8 cellular contexts compared by ENCODE assay signal in genomic region chr1:121184290-121185127, GRCh38. TPM values are rescaled to one million over a fixed set of nuclear protein-coding genes. Genes with fewer than 3 reads are reported as not detected.
DNase-seq lines count a peak whose midpoint lies in the region; ATAC-seq and TF ChIP-seq lines count a peak whose summit lies in the region.
"Not testable (repeated sequence)": the region's sequence is repeated elsewhere in the genome, so short reads cannot be mapped to it uniquely, and the experiment has no call there.

TSS of gene FAM72B (minus strand) at chr1:121184340. CDS start at chr1:121183489, 851 bp downstream.
TSS of gene SRGAP2C (plus strand) at chr1:121184975. CDS start at chr1:121187447, 2,472 bp downstream.

- H3K4me3 Mint-ChIP-seq in CD14-positive monocyte, result peak within 1 kb of the TSS; percentile 88 to 90

- H3K27me3 Mint-ChIP-seq in CD14-positive monocyte (ENCODE audit: low read depth in 3 of 3), result not testable (repeated sequence)

- intact Hi-C loops in CD14-positive monocyte (cut with micrococcal nuclease), result not testable (repeated sequence)

- ATAC-seq in GM19463 (IDR thresholded peaks at IDR 0.05; ENCODE audit: unreplicated experiment) (peak; percentile 74), HG03571 (IDR thresholded peaks at IDR 0.05; ENCODE audit: unreplicated experiment) (peak; percentile 86)

- WGBS in liver, result under 1% methylated on average over 39 of the region's 54 CpGs

- peak within 1 kb of the TSS; percentile 83 to 95 (median 92) for H3K27ac Mint-ChIP-seq in CD14-positive monocyte

- H3K9me3 ChIP-seq in liver (ENCODE audit: control insufficient read depth in 4 of 4, low read length in 3 of 4), result not testable (repeated sequence)

- not testable (repeated sequence) for H3K36me3 ChIP-seq in liver (ENCODE audit: control insufficient read depth in 4 of 4, insufficient read depth in 3 of 4, low read depth in 1 of 4, low read length in 3 of 4)

- H3K4me1 ChIP-seq in liver (ENCODE audit: control insufficient read depth in 4 of 4, insufficient read depth in 4 of 4, low read length in 3 of 4), result not testable (repeated sequence)

- H3K9ac ChIP-seq in liver (ENCODE audit: low read depth in 1 of 2, low read length in 2 of 2), result not testable (repeated sequence)

- DNase-seq in CD14-positive monocyte (ENCODE audit: low spot score) (peak; percentile 97), NCI-H82 (lab: John Stamatoyannopoulos, UW) (peak; percentile 100), dermis blood vessel endothelial cell (peak; percentile 98)
- peak; percentile 85 to 86 for DNase-seq in activated CD4-positive, alpha-beta T cell treated with anti-CD3 and anti-CD28 coated beads, Interleukin-2, amount 50 U/mL, for 4 hours
- peak; percentile 72 to 94 for DNase-seq in stimulated activated CD4-positive, alpha-beta T cell treated with anti-CD3 and anti-CD28 coated beads, Interleukin-4, amount 100 ng/mL, for 4 hours

- peak within 1 kb of the TSS in 2 of 3 donors; percentile 29 to 30 for H3K4me3 ChIP-seq in liver (ENCODE audit: low read depth in 1 of 3, low read length in 3 of 3)

- not testable (repeated sequence) for TF ChIP-seq CTCF in CD14-positive monocyte (IDR thresholded peaks at IDR 0.05); liver (IDR thresholded peaks at IDR 0.05; ENCODE audit: low read depth, low read length, missing input control)

- not testable (repeated sequence) for H3K27me3 ChIP-seq in liver (ENCODE audit: control insufficient read depth in 4 of 4, insufficient read depth in 4 of 4, low read length in 3 of 4)

- not testable (repeated sequence) for H3K4me1 Mint-ChIP-seq in CD14-positive monocyte

- not testable (repeated sequence) for TF ChIP-seq RAD21 in liver (IDR thresholded peaks at IDR 0.05)

- H3K9me3 Mint-ChIP-seq in CD14-positive monocyte, result not testable (repeated sequence)

- H3K36me3 Mint-ChIP-seq in CD14-positive monocyte, result not testable (repeated sequence)

- H3K27ac ChIP-seq in liver (ENCODE audit: low read depth in 1 of 2, low read length in 2 of 2), result peak within 1 kb of the TSS in 1 of 2 donors; percentile 54

TF ChIP-seq in liver, 16 proteins besides CTCF, POLR2A, EP300 and RAD21:
- TF ChIP-seq GABPA (IDR thresholded peaks at IDR 0.05 in 1 of 2, conservative IDR thresholded peaks at IDR 0.05 in 1 of 2) (peak in 1 of 2 donors; percentile 35), SP1 (IDR thresholded peaks at IDR 0.05) (peak; percentile 79), HNF4A (conservative IDR thresholded peaks at IDR 0.05) (peak in 1 of 2 donors; percentile 19), EGR1 (IDR thresholded peaks at IDR 0.05; ENCODE audit: low read depth in 2 of 2) (peak; percentile 18 to 32), RXRA (IDR thresholded peaks at IDR 0.05) (peak; percentile 53 to 67)

RNA-seq across cellular contexts. Expression of gene FAM72B, which starts in this region (rescaled TPM):
- polyA plus RNA-seq in CD14-positive monocyte, result under 1 TPM; 0.66 to 0.73 TPM
- 1.0 and 3.4 TPM in 2 replicates for total RNA-seq in dermis blood vessel endothelial cell
- total RNA-seq in liver, result 10 to 100 TPM in 1 of 2 donors, under 1 TPM in 1; 0.42 to 10.0 TPM
- polyA plus RNA-seq in liver, result under 1 TPM; 0.37 to 0.56 TPM

RNA-seq across cellular contexts. Expression of gene SRGAP2C, which starts in this region (rescaled TPM):
- polyA plus RNA-seq in CD14-positive monocyte (1 to 10 TPM; 3.7 to 5.4 TPM), liver (1 to 10 TPM; 1.9 to 2.7 TPM)
- total RNA-seq in dermis blood vessel endothelial cell (23.8 and 25.5 TPM in 2 replicates), liver (10 to 100 TPM in 1 of 2 donors, 1 to 10 TPM in 1; 5.9 to 11.9 TPM)
